ENCODE assay signal across 18 cellular contexts in genomic region chr12:117980621-117981020, GRCh38. TPM values are rescaled to one million over a fixed set of nuclear protein-coding genes. Genes with fewer than 3 reads are reported as not detected.
DNase-seq lines count a peak whose midpoint lies in the region; ATAC-seq and TF ChIP-seq lines count a peak whose summit lies in the region.
"Had no signal": no experiment of that assay in that cellular context is flagged by ENCODE, and none has a peak within 500 bp of the region (broad histone marks: within the 10 kb centered on the region; RNA-seq: fewer than 3 reads in every experiment).

No MANE protein-coding gene starts in this region.

- no peaks in the 10 kb centered on the region for H3K4me1 ChIP-seq in HEK293 (ENCODE audit: control insufficient read depth, insufficient read depth, low read length)
- peaks cover 2% of the 10 kb centered on the region for H3K4me1 ChIP-seq in adipocyte (ENCODE audit: control insufficient read depth, insufficient read depth, low read length)
- H3K4me1 ChIP-seq in colonic mucosa, result no peaks in the 10 kb centered on the region
- H3K4me1 ChIP-seq: Peyer's patch had no signal

- H3K27me3 ChIP-seq in adipocyte (replicated peaks; ENCODE audit: control insufficient read depth, insufficient read depth, low read length), result no peaks in the 10 kb centered on the region
- no peaks in the 10 kb centered on the region for H3K27me3 ChIP-seq in colonic mucosa
- H3K27me3 ChIP-seq: Peyer's patch had no signal

- H3K27me3 Mint-ChIP-seq in natural killer cell treated with Interleukin-12 subunit alpha and Interleukin-12 subunit beta and Interleukin-15 and Interleukin-18, amount 100 ng/mL, for 72 hours, result peaks cover 0 to 10% of the 10 kb centered on the region in 2 donors

- H3K27ac ChIP-seq in HEK293 (ENCODE audit: extremely low read depth, low read depth, low read length), result no peak overlapping the region
- H3K27ac ChIP-seq in colonic mucosa, result no peak overlapping the region
- H3K27ac ChIP-seq: Peyer's patch had no signal

- POLR2A ChIA-PET in HEK293 (lab: Yijun Ruan, JAX), result no interaction called here

- H3K36me3 Mint-ChIP-seq in natural killer cell treated with Interleukin-12 subunit alpha and Interleukin-12 subunit beta and Interleukin-15 and Interleukin-18, amount 100 ng/mL, for 72 hours, result no peaks in the 10 kb centered on the region

- H3K9ac ChIP-seq in adipocyte (ENCODE audit: low read length) (no peak overlapping the region), colonic mucosa (ENCODE audit: low read depth in 2 of 2, low read length in 2 of 2) (no peak overlapping the region)

- H3K4me1 Mint-ChIP-seq in natural killer cell treated with Interleukin-12 subunit alpha and Interleukin-12 subunit beta and Interleukin-15 and Interleukin-18, amount 100 ng/mL, for 72 hours (ENCODE audit: low read depth in 2 of 2), result no peaks in the 10 kb centered on the region

- ATAC-seq in natural killer cell treated with Interleukin-12 subunit alpha and Interleukin-12 subunit beta and Interleukin-15 and Interleukin-18, amount 100 ng/mL, for 72 hours, result no peak
- ATAC-seq in HG02973 (IDR thresholded peaks at IDR 0.05; ENCODE audit: unreplicated experiment), result no peak
- ATAC-seq: GM12878, GM23338, Right ventricle myocardium inferior had no signal

- H3K4me3 Mint-ChIP-seq in natural killer cell treated with Interleukin-12 subunit alpha and Interleukin-12 subunit beta and Interleukin-15 and Interleukin-18, amount 100 ng/mL, for 72 hours, result no peak overlapping the region
- H3K4me3 Mint-ChIP-seq: GM23338 had no signal

- peak; percentile 25 for DNase-seq in AG09319 (ENCODE audit: extremely low read depth, low read depth)
- DNase-seq in adipocyte (ENCODE audit: low read depth), result peak; percentile 81
- DNase-seq in skeletal muscle cell (ENCODE audit: low read depth), result peak; percentile 8
- no peak for DNase-seq in colonic mucosa
- no peak for DNase-seq in natural killer cell treated with Interleukin-12 subunit alpha and Interleukin-12 subunit beta and Interleukin-15 and Interleukin-18, amount 100 ng/mL, for 72 hours (ENCODE audit: low spot score)
- DNase-seq: C1 segment of cervical spinal cord, DND-41, MM.1S, NCI-H1417 treated with DMSO at 0.1 percent for 48 hours, NCI-H2029 treated with DMSO at 0.1 percent for 48 hours, NCI-H2171 treated with DMSO at 0.1 percent for 48 hours, NCI-H510A treated with DMSO at 0.1 percent for 48 hours, Peyer's patch had no signal

- H3K27ac Mint-ChIP-seq in natural killer cell treated with Interleukin-12 subunit alpha and Interleukin-12 subunit beta and Interleukin-15 and Interleukin-18, amount 100 ng/mL, for 72 hours, result no peak overlapping the region
- H3K27ac Mint-ChIP-seq: GM23338 had no signal

- no peak for TF ChIP-seq CTCF in AG09319 (IDR thresholded peaks at IDR 0.05; ENCODE audit: low read depth, low read length)
- TF ChIP-seq CTCF in HEK293 (tag by site-specific recombination; IDR thresholded peaks at IDR 0.05), result no peak
- no peak for TF ChIP-seq CTCF in colonic mucosa (IDR thresholded peaks at IDR 0.05)

- intact Hi-C loops in colonic mucosa (cut with DNase I), result no loop called here

- no peaks in the 10 kb centered on the region for H3K9me3 Mint-ChIP-seq in natural killer cell treated with Interleukin-12 subunit alpha and Interleukin-12 subunit beta and Interleukin-15 and Interleukin-18, amount 100 ng/mL, for 72 hours
- H3K9me3 Mint-ChIP-seq: GM23338 had no signal

- H3K4me3 ChIP-seq in HEK293 (ENCODE audit: low read depth, low read length) (no peak overlapping the region), adipocyte (ENCODE audit: low read length) (no peak overlapping the region), skeletal muscle cell (ENCODE audit: low read depth, low read length) (no peak overlapping the region), colonic mucosa (no peak overlapping the region)
- H3K4me3 ChIP-seq: GM12878, GM23338, Peyer's patch had no signal

- no peaks in the 10 kb centered on the region for H3K9me3 ChIP-seq in HEK293 (ENCODE audit: control insufficient read depth, insufficient read depth, low read depth, low read length)
- no peaks in the 10 kb centered on the region for H3K9me3 ChIP-seq in adipocyte (ENCODE audit: control insufficient read depth, low read length)
- H3K9me3 ChIP-seq in colonic mucosa, result no peaks in the 10 kb centered on the region
- H3K9me3 ChIP-seq: Peyer's patch had no signal

- CTCF ChIA-PET in HEK293 (lab: Yijun Ruan, JAX), result no interaction called here

- H3K36me3 ChIP-seq in HEK293 (ENCODE audit: control insufficient read depth in 2 of 2, insufficient read depth in 1 of 2, low read length in 2 of 2) (no peaks in the 10 kb centered on the region), adipocyte (ENCODE audit: control insufficient read depth, insufficient read depth, low read length, severe bottlenecking) (no peaks in the 10 kb centered on the region), colonic mucosa (no peaks in the 10 kb centered on the region)
- H3K36me3 ChIP-seq: Peyer's patch had no signal

TF ChIP-seq in HEK293, 187 proteins besides CTCF, POLR2A, EP300 and RAD21:
- TF ChIP-seq ZNF146 (tag by site-specific recombination; IDR thresholded peaks at IDR 0.05), result peak; percentile 82; the same call in 1 of the 2 replicates
- no peak for TF ChIP-seq ZBTB7A (tag by site-specific recombination; IDR thresholded peaks at IDR 0.05; ENCODE audit: low read depth)

RNA-seq across cellular contexts. Expression of gene KSR2, which starts 11.8 kb away (rescaled TPM):
- total RNA-seq in colonic mucosa, result 1 to 10 TPM; 1.2 to 1.3 TPM
- not detected for total RNA-seq in natural killer cell treated with Interleukin-12 subunit alpha and Interleukin-12 subunit beta and Interleukin-15 and Interleukin-18, amount 100 ng/mL, for 72 hours
- total RNA-seq: Right ventricle myocardium inferior had no signal

RNA-seq across cellular contexts. Expression of gene RFC5, which starts 35.9 kb away (rescaled TPM):
- 10 to 100 TPM in 1 of 2 donors, 1 to 10 TPM in 1; 9.4 to 36.0 TPM for total RNA-seq in colonic mucosa
- total RNA-seq in natural killer cell treated with Interleukin-12 subunit alpha and Interleukin-12 subunit beta and Interleukin-15 and Interleukin-18, amount 100 ng/mL, for 72 hours, result 10 to 100 TPM; 34.8 to 62.4 TPM

Comparison
In these comparisons a context has a peak if more than half of its experiments do, and no peak if none do; other contexts are left out.
1. DNase-seq: peak in AG09319 (single experiment), adipocyte (single experiment) and skeletal muscle cell (single experiment); none in colonic mucosa (single experiment) and natural killer cell treated with Interleukin-12 subunit alpha and Interleukin-12 subunit beta and Interleukin-15 and Interleukin-18, amount 100 ng/mL, for 72 hours (single experiment).